Comparison of ENCODE assay signal across 21 cellular contexts in genomic region chr2:134468093-134468640, GRCh38.
"Had no signal": no experiment of that assay in that cellular context is flagged by ENCODE, and none has a peak within 500 bp of the region (broad histone marks: within the 10 kb centered on the region; RNA-seq: fewer than 3 reads in every experiment).

No MANE protein-coding gene starts in this region.

- H3K27ac ChIP-seq: heart left ventricle, left lung, lower lobe of right lung, neural progenitor cell, pancreas, sigmoid colon, skin epidermis, suprapubic skin, thyroid gland, uterus had no signal

- H3K36me3 ChIP-seq: heart left ventricle, left lung, lower lobe of right lung, neural progenitor cell, pancreas, sigmoid colon, suprapubic skin, thyroid gland, uterus had no signal

- H3K36me3 Mint-ChIP-seq: mesothelial cell of epicardium, neural progenitor cell, type B pancreatic cell had no signal

- H3K27me3 Mint-ChIP-seq: memory B cell; progenitor cell of endocrine pancreas; stimulated activated naive B cell treated with anti-CD40 and anti-IgM and Interleukin-4, amounts not matched to agents 10 μg/mL and 1 μg/mL and 100 μg/mL, for 72 hours; type B pancreatic cell had no signal

- H3K4me3 ChIP-seq: heart left ventricle, left lung, lower lobe of right lung, neural progenitor cell, pancreas, sigmoid colon, skin epidermis, suprapubic skin, thyroid gland, uterus had no signal

- H3K27ac Mint-ChIP-seq: memory B cell; mesothelial cell of epicardium; natural killer cell treated with Interleukin-12 subunit alpha and Interleukin-12 subunit beta and Interleukin-15 and Interleukin-18, amount 100 ng/mL, for 72 hours; neural progenitor cell; progenitor cell of endocrine pancreas; stimulated activated naive B cell treated with anti-CD40 and anti-IgM and Interleukin-4, amounts not matched to agents 10 μg/mL and 1 μg/mL and 100 μg/mL, for 72 hours; type B pancreatic cell had no signal

- H3K4me2 ChIP-seq: neural progenitor cell had no signal

- H3K9me3 ChIP-seq: left lung, pancreas, suprapubic skin, thyroid gland, uterus had no signal

- H3K4me3 Mint-ChIP-seq: memory B cell; mesothelial cell of epicardium; natural killer cell treated with Interleukin-12 subunit alpha and Interleukin-12 subunit beta and Interleukin-15 and Interleukin-18, amount 100 ng/mL, for 72 hours; neural progenitor cell; stimulated activated naive B cell treated with anti-CD40 and anti-IgM and Interleukin-4, amounts not matched to agents 10 μg/mL and 1 μg/mL and 100 μg/mL, for 72 hours; type B pancreatic cell had no signal

- ATAC-seq: esophagus mucosa; heart left ventricle; left lung; lower lobe of right lung; natural killer cell treated with Interleukin-12 subunit alpha and Interleukin-12 subunit beta and Interleukin-15 and Interleukin-18, amount 100 ng/mL, for 72 hours; pancreas; stimulated activated naive B cell treated with anti-CD40 and anti-IgM and Interleukin-4, amounts not matched to agents 10 μg/mL and 1 μg/mL and 100 μg/mL, for 72 hours had no signal

- H3K4me1 ChIP-seq: heart left ventricle, left lung, lower lobe of right lung, neural progenitor cell, sigmoid colon, suprapubic skin, thyroid gland, uterus had no signal

- H3K27me3 ChIP-seq: heart left ventricle, left lung, neural progenitor cell, pancreas, sigmoid colon, suprapubic skin, thyroid gland, uterus had no signal

- H2AFZ ChIP-seq: neural progenitor cell had no signal

- H3K9me3 Mint-ChIP-seq: natural killer cell treated with Interleukin-12 subunit alpha and Interleukin-12 subunit beta and Interleukin-15 and Interleukin-18, amount 100 ng/mL, for 72 hours; type B pancreatic cell had no signal

- H3K4me1 Mint-ChIP-seq: stimulated activated naive B cell treated with anti-CD40 and anti-IgM and Interleukin-4, amounts not matched to agents 10 μg/mL and 1 μg/mL and 100 μg/mL, for 72 hours had no signal

- DNase-seq: effector memory CD4-positive, alpha-beta T cell; hippocampal formation; left lung; lower lobe of right lung; nucleus accumbens; pancreas; sigmoid colon; stimulated activated CD4-positive, alpha-beta T cell treated with anti-CD3 and anti-CD28 coated beads, Interleukin-4, amount 100 ng/mL, for 4 hours; stimulated activated naive B cell treated with anti-CD40 and anti-IgM and Interleukin-4, amounts not matched to agents 10 μg/mL and 1 μg/mL and 100 μg/mL, for 72 hours; thyroid gland; uterus had no signal

- H3K9ac ChIP-seq: neural progenitor cell had no signal
